ENCODE assay signal across 9 cellular contexts in the genomic region with DNA sequence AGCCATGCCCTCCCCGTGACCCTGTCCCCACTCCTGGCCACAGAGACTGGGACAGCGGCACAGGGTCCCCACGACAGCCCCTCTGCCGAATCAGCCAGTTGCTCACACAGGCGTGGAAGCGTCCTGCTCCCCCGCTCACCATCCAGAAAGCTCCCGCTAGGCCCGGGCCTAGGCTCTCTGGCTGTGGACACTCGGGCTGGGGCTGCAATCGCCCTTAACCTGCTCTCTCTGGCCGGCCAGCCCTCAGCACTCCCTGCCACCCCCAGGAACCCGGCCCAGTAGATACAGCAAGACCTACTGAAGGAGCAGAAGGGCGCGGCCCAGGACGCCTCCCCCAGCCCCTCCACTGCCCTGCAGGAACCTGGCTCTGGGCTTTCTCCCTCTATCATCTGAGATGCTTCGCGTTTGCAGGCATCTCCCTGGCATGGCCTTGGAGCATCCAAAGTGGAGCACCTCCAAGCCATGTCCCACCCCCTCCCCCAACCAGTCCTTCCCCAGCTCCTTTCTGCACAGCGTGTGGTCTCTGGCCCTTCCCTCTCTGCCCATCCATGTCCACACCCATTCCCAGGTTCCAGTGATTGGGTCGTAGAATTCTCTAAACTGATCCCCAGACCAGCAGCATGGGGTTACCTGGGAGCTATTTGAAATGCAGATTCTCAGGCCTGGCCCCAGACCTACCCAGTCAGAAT.
A peak's percentile ranks its signal among the peaks of the same experiment; 100 is the strongest.
DNase-seq lines count a peak whose midpoint lies in the region; ATAC-seq and TF ChIP-seq lines count a peak whose summit lies in the region.
"Had no signal": no experiment of that assay in that cellular context is flagged by ENCODE, and none has a peak within 500 bp of the region (broad histone marks: within the 10 kb centered on the region; RNA-seq: fewer than 3 reads in every experiment).

No MANE protein-coding gene starts in this region.

- no peaks in the 10 kb centered on the region for H3K36me3 ChIP-seq in iPS-18a (ENCODE audit: control insufficient read depth, low read depth, low read length)

- H3K4me3 ChIP-seq in astrocyte of the cerebellum (ENCODE audit: low read depth, low read length), result peak overlapping the region; percentile 41
- peak overlapping the region; percentile 55 for H3K4me3 ChIP-seq in iPS-18a (ENCODE audit: low read length)

- no peak for ATAC-seq in stimulated activated naive B cell treated with anti-CD40 and anti-IgM and Interleukin-4, amounts not matched to agents 10 μg/mL and 1 μg/mL and 100 μg/mL, for 72 hours (replicated peaks)
- ATAC-seq in activated CD8-positive, alpha-beta T cell treated with anti-CD3 and anti-CD28 coated beads for 36 hours, result no peak
- no peak for ATAC-seq in GM21526 (IDR thresholded peaks at IDR 0.05; ENCODE audit: low FRiP score, unreplicated experiment)

- no peak overlapping the region for H3K27ac Mint-ChIP-seq in HFFc6
- no peak overlapping the region for H3K27ac Mint-ChIP-seq in stimulated activated naive B cell treated with anti-CD40 and anti-IgM and Interleukin-4, amounts not matched to agents 10 μg/mL and 1 μg/mL and 100 μg/mL, for 72 hours
- no peak overlapping the region for H3K27ac Mint-ChIP-seq in activated CD8-positive, alpha-beta T cell treated with anti-CD3 and anti-CD28 coated beads for 36 hours
- H3K27ac Mint-ChIP-seq in activated T-helper 1 cell treated with anti-CD3 and anti-CD28 coated beads, Interleukin-12 subunit alpha, Interleukin-12 subunit beta, Interleukin-2, Interleukin-4 antibody, amounts not matched to agents 30 ng/mL and 10 ng/mL and 1 ng/mL, durations not matched to agents 14 hours and 24 hours and 36 hours, result no peak overlapping the region

- in situ Hi-C loops in astrocyte of the cerebellum (cut with HindIII; ENCODE audit: low sequenced_read_pairs), result no loop called here

- POLR2A ChIA-PET in activated CD8-positive, alpha-beta T cell treated with anti-CD3 and anti-CD28 coated beads for 36 hours (lab: Charles Lee), result interaction anchor here (0.8 to 1.1 kb wide), 2 partner anchors 18 to 57 kb away, joined by 3 read pairs; no protein-coding TSS in a partner anchor

- no peaks in the 10 kb centered on the region for H3K4me1 Mint-ChIP-seq in HFFc6 (ENCODE audit: low read depth)
- peaks cover 13 to 29% of the 10 kb centered on the region in 2 donors for H3K4me1 Mint-ChIP-seq in stimulated activated naive B cell treated with anti-CD40 and anti-IgM and Interleukin-4, amounts not matched to agents 10 μg/mL and 1 μg/mL and 100 μg/mL, for 72 hours
- H3K4me1 Mint-ChIP-seq in activated CD8-positive, alpha-beta T cell treated with anti-CD3 and anti-CD28 coated beads for 36 hours (ENCODE audit: low read depth), result peaks cover 11% of the 10 kb centered on the region
- no peaks in the 10 kb centered on the region for H3K4me1 Mint-ChIP-seq in activated T-helper 1 cell treated with anti-CD3 and anti-CD28 coated beads, Interleukin-12 subunit alpha, Interleukin-12 subunit beta, Interleukin-2, Interleukin-4 antibody, amounts not matched to agents 30 ng/mL and 10 ng/mL and 1 ng/mL, durations not matched to agents 14 hours and 24 hours and 36 hours (ENCODE audit: low read depth)

- TF ChIP-seq CTCF in HFFc6 (IDR thresholded peaks at IDR 0.05), result no peak
- no peak for TF ChIP-seq CTCF in astrocyte of the cerebellum (IDR thresholded peaks at IDR 0.05; ENCODE audit: low read depth, low read length, missing control alignments)
- no peak for TF ChIP-seq CTCF in activated CD8-positive, alpha-beta T cell treated with anti-CD3 and anti-CD28 coated beads for 36 hours (IDR thresholded peaks at IDR 0.05)

- H3K9ac ChIP-seq in iPS-18a (ENCODE audit: low read length), result no peak overlapping the region

- H3K9me3 ChIP-seq in iPS-18a (ENCODE audit: control insufficient read depth, low read depth, low read length), result no peaks in the 10 kb centered on the region

- intact Hi-C loops in activated CD8-positive, alpha-beta T cell treated with anti-CD3 and anti-CD28 coated beads for 36 hours (cut with micrococcal nuclease), result loop anchor here (2.0 to 5.0 kb wide), 2 partner anchors 59 to 198 kb away; no protein-coding TSS in a partner anchor
- intact Hi-C loops in activated T-helper 1 cell treated with anti-CD3 and anti-CD28 coated beads, Interleukin-12 subunit alpha, Interleukin-12 subunit beta, Interleukin-2, Interleukin-4 antibody, amounts not matched to agents 30 ng/mL and 10 ng/mL and 1 ng/mL, durations not matched to agents 14 hours and 24 hours and 36 hours (cut with micrococcal nuclease), result loop anchor here (1.0 to 10.0 kb wide), 3 partner anchors 58 to 355 kb away; no protein-coding TSS in a partner anchor

- H3K27me3 ChIP-seq in iPS-18a (ENCODE audit: control insufficient read depth, insufficient read depth, low read length), result peaks cover 15% of the 10 kb centered on the region

- peak overlapping the region; percentile 57 for H3K4me3 Mint-ChIP-seq in HFFc6
- peak overlapping the region; percentile 69 to 74 for H3K4me3 Mint-ChIP-seq in stimulated activated naive B cell treated with anti-CD40 and anti-IgM and Interleukin-4, amounts not matched to agents 10 μg/mL and 1 μg/mL and 100 μg/mL, for 72 hours
- H3K4me3 Mint-ChIP-seq in activated CD8-positive, alpha-beta T cell treated with anti-CD3 and anti-CD28 coated beads for 36 hours, result no peak overlapping the region
- no peak overlapping the region for H3K4me3 Mint-ChIP-seq in activated T-helper 1 cell treated with anti-CD3 and anti-CD28 coated beads, Interleukin-12 subunit alpha, Interleukin-12 subunit beta, Interleukin-2, Interleukin-4 antibody, amounts not matched to agents 30 ng/mL and 10 ng/mL and 1 ng/mL, durations not matched to agents 14 hours and 24 hours and 36 hours

- H3K4me1 ChIP-seq in iPS-18a (ENCODE audit: control insufficient read depth, low read depth, low read length), result peaks cover 12% of the 10 kb centered on the region

- DNase-seq in HFFc6, result no peak
- no peak for DNase-seq in astrocyte of the cerebellum (ENCODE audit: low read depth)
- no peak for DNase-seq in stimulated activated naive B cell treated with anti-CD40 and anti-IgM and Interleukin-4, amounts not matched to agents 10 μg/mL and 1 μg/mL and 100 μg/mL, for 72 hours
- DNase-seq in NCI-H1105 (lab: John Stamatoyannopoulos, UW), result no peak
- no peak for DNase-seq in activated CD8-positive, alpha-beta T cell treated with anti-CD3 and anti-CD28 coated beads for 36 hours
- DNase-seq in activated T-helper 1 cell treated with anti-CD3 and anti-CD28 coated beads, Interleukin-12 subunit alpha, Interleukin-12 subunit beta, Interleukin-2, Interleukin-4 antibody, amounts not matched to agents 30 ng/mL and 10 ng/mL and 1 ng/mL, durations not matched to agents 14 hours and 24 hours and 36 hours (ENCODE audit: low spot score), result no peak
- DNase-seq: NCI-H2081 treated with DMSO at 0.1 percent for 48 hours had no signal

- no peaks in the 10 kb centered on the region for H3K36me3 Mint-ChIP-seq in HFFc6 (ENCODE audit: low read depth)
- H3K36me3 Mint-ChIP-seq in stimulated activated naive B cell treated with anti-CD40 and anti-IgM and Interleukin-4, amounts not matched to agents 10 μg/mL and 1 μg/mL and 100 μg/mL, for 72 hours, result peaks cover 0 to 2% of the 10 kb centered on the region in 2 donors
- no peaks in the 10 kb centered on the region for H3K36me3 Mint-ChIP-seq in activated CD8-positive, alpha-beta T cell treated with anti-CD3 and anti-CD28 coated beads for 36 hours (ENCODE audit: low read depth)
- no peaks in the 10 kb centered on the region for H3K36me3 Mint-ChIP-seq in activated T-helper 1 cell treated with anti-CD3 and anti-CD28 coated beads, Interleukin-12 subunit alpha, Interleukin-12 subunit beta, Interleukin-2, Interleukin-4 antibody, amounts not matched to agents 30 ng/mL and 10 ng/mL and 1 ng/mL, durations not matched to agents 14 hours and 24 hours and 36 hours (ENCODE audit: low read depth)

- CTCF ChIA-PET in activated CD8-positive, alpha-beta T cell treated with anti-CD3 and anti-CD28 coated beads for 36 hours (lab: Charles Lee), result interaction anchor here (0.7 to 7.6 kb wide), 25 partner anchors 10 to 1092 kb away, joined by 3 to 198 read pairs (median 7); no protein-coding TSS in a partner anchor

- H3K27ac ChIP-seq in iPS-18a (ENCODE audit: low read length), result no peak overlapping the region

- no peaks in the 10 kb centered on the region for H3K9me3 Mint-ChIP-seq in HFFc6
- H3K9me3 Mint-ChIP-seq in stimulated activated naive B cell treated with anti-CD40 and anti-IgM and Interleukin-4, amounts not matched to agents 10 μg/mL and 1 μg/mL and 100 μg/mL, for 72 hours, result no peaks in the 10 kb centered on the region
- no peaks in the 10 kb centered on the region for H3K9me3 Mint-ChIP-seq in activated CD8-positive, alpha-beta T cell treated with anti-CD3 and anti-CD28 coated beads for 36 hours
- H3K9me3 Mint-ChIP-seq in activated T-helper 1 cell treated with anti-CD3 and anti-CD28 coated beads, Interleukin-12 subunit alpha, Interleukin-12 subunit beta, Interleukin-2, Interleukin-4 antibody, amounts not matched to agents 30 ng/mL and 10 ng/mL and 1 ng/mL, durations not matched to agents 14 hours and 24 hours and 36 hours, result no peaks in the 10 kb centered on the region

- H3K27me3 Mint-ChIP-seq in HFFc6 (ENCODE audit: insufficient read depth), result peaks cover 2% of the 10 kb centered on the region; the same call in 1 of the 2 replicates
- H3K27me3 Mint-ChIP-seq in stimulated activated naive B cell treated with anti-CD40 and anti-IgM and Interleukin-4, amounts not matched to agents 10 μg/mL and 1 μg/mL and 100 μg/mL, for 72 hours, result peaks cover 24 to 42% of the 10 kb centered on the region in 2 donors
- H3K27me3 Mint-ChIP-seq in activated CD8-positive, alpha-beta T cell treated with anti-CD3 and anti-CD28 coated beads for 36 hours, result peaks cover 10% of the 10 kb centered on the region
- H3K27me3 Mint-ChIP-seq in activated T-helper 1 cell treated with anti-CD3 and anti-CD28 coated beads, Interleukin-12 subunit alpha, Interleukin-12 subunit beta, Interleukin-2, Interleukin-4 antibody, amounts not matched to agents 30 ng/mL and 10 ng/mL and 1 ng/mL, durations not matched to agents 14 hours and 24 hours and 36 hours (ENCODE audit: insufficient read depth), result peaks cover 18% of the 10 kb centered on the region

Comparison
In these comparisons a context has a peak if more than half of its experiments do, and no peak if none do; other contexts are left out.
1. H3K4me3 Mint-ChIP-seq: peak in HFFc6 (single experiment) and stimulated activated naive B cell treated with anti-CD40 and anti-IgM and Interleukin-4, amounts not matched to agents 10 μg/mL and 1 μg/mL and 100 μg/mL, for 72 hours (2 of 2); none in activated CD8-positive, alpha-beta T cell treated with anti-CD3 and anti-CD28 coated beads for 36 hours (single experiment) and activated T-helper 1 cell treated with anti-CD3 and anti-CD28 coated beads, Interleukin-12 subunit alpha, Interleukin-12 subunit beta, Interleukin-2, Interleukin-4 antibody, amounts not matched to agents 30 ng/mL and 10 ng/mL and 1 ng/mL, durations not matched to agents 14 hours and 24 hours and 36 hours (single experiment).